In genomic region chr11:71117311-71117710, GRCh38 we compare ENCODE assay signal across 18 cellular contexts.
DNase-seq lines count a peak whose midpoint lies in the region; ATAC-seq, FAIRE-seq and TF ChIP-seq lines count a peak whose summit lies in the region.
"Had no signal": no experiment of that assay in that cellular context is flagged by ENCODE, and none has a peak within 500 bp of the region (broad histone marks: within the 10 kb centered on the region; RNA-seq: fewer than 3 reads in every experiment).

No MANE protein-coding gene starts in this region.

- H3K27ac ChIP-seq in mammary epithelial cell (ENCODE audit: insufficient read depth, low read depth, low read length) = no peak overlapping the region
- no peak overlapping the region for H3K27ac ChIP-seq in breast epithelium
- no peak overlapping the region for H3K27ac ChIP-seq in kidney (ENCODE audit: low read depth in 2 of 2, low read length in 2 of 2)
- H3K27ac ChIP-seq: 22Rv1, GM23248, KMS-11 had no signal

- in situ Hi-C loops in mammary epithelial cell (cut with MboI; ENCODE audit: low sequenced_read_pairs in 2 of 2) = no loop called here

- intact Hi-C loops in mammary epithelial cell (cut with micrococcal nuclease) (no loop called here), breast epithelium (cut with DNase I; ENCODE audit: low total_unique reads) (no loop called here), kidney (cut with DNase I) (no loop called here)

- H3K4me2 ChIP-seq in mammary epithelial cell (ENCODE audit: insufficient read depth, low read depth, low read length) = no peak overlapping the region
- H3K4me2 ChIP-seq: KMS-11 had no signal

- TF ChIP-seq POLR2A in breast epithelium (IDR thresholded peaks at IDR 0.05) = no peak

- H3K4me1 ChIP-seq in mammary epithelial cell (ENCODE audit: insufficient read depth, low read length) (no peaks in the 10 kb centered on the region), breast epithelium (no peaks in the 10 kb centered on the region), kidney (ENCODE audit: control insufficient read depth in 1 of 2, insufficient read depth in 1 of 2, low read depth in 1 of 2, low read length in 2 of 2) (peaks cover 10 to 14% of the 10 kb centered on the region in 2 donors)

- no TSS peak for BruUV-seq in mammary epithelial cell (replicated peaks; lab: Mats Ljungman, UMichigan)

- H2AFZ ChIP-seq in mammary epithelial cell (ENCODE audit: low read depth, low read length) = no peak overlapping the region
- H2AFZ ChIP-seq: GM23248 had no signal

- no peak for ATAC-seq in GM21576 (IDR thresholded peaks at IDR 0.05; ENCODE audit: unreplicated experiment)
- no peak for ATAC-seq in HG03342 (IDR thresholded peaks at IDR 0.05; ENCODE audit: unreplicated experiment)
- ATAC-seq: HCT116 had no signal

- TF ChIP-seq CTCF in mammary epithelial cell (conservative IDR thresholded peaks at IDR 0.05 in 1 of 2, IDR thresholded peaks at IDR 0.05 in 1 of 2; ENCODE audit: extremely low read depth in 1 of 2, insufficient read depth in 1 of 2, low read depth in 1 of 2, low read length in 2 of 2) (no peak), breast epithelium (IDR thresholded peaks at IDR 0.05) (no peak), kidney (IDR thresholded peaks at IDR 0.05; ENCODE audit: borderline replicate concordance, extremely low read depth, insufficient read depth) (no peak)

- FAIRE-seq in kidney (lab: Jason Lieb, UNC) = no peak
- FAIRE-seq: D721Med had no signal

- H3K27me3 ChIP-seq in mammary epithelial cell (ENCODE audit: insufficient read depth, low read length) (no peaks in the 10 kb centered on the region), breast epithelium (no peaks in the 10 kb centered on the region)

- no peak overlapping the region for H3K4me3 ChIP-seq in mammary epithelial cell (replicated peaks in 1 of 3; ENCODE audit: insufficient read depth in 1 of 3, low read depth in 2 of 3, low read length in 3 of 3)
- H3K4me3 ChIP-seq in breast epithelium = no peak overlapping the region
- no peak overlapping the region for H3K4me3 ChIP-seq in kidney (ENCODE audit: low read length in 2 of 2)
- H3K4me3 ChIP-seq: GM23248 had no signal

- CTCF ChIA-PET in mammary epithelial cell (lab: Charles Lee; ENCODE audit: low non-redundant PET) = no interaction called here

- H3K9ac ChIP-seq in mammary epithelial cell (ENCODE audit: insufficient read depth, low read length) = no peak overlapping the region
- no peak overlapping the region for H3K9ac ChIP-seq in kidney (ENCODE audit: low read length in 2 of 2)
- H3K9ac ChIP-seq: GM23248, KMS-11 had no signal

- H3K9me3 ChIP-seq in mammary epithelial cell (replicated peaks; ENCODE audit: insufficient read depth, low read length) (no peaks in the 10 kb centered on the region), breast epithelium (no peaks in the 10 kb centered on the region), kidney (ENCODE audit: control insufficient read depth in 1 of 2, low read length in 2 of 2) (no peaks in the 10 kb centered on the region)

- H3K36me3 ChIP-seq in mammary epithelial cell (ENCODE audit: insufficient read depth, low read length) (no peaks in the 10 kb centered on the region), breast epithelium (no peaks in the 10 kb centered on the region), kidney (ENCODE audit: control insufficient read depth in 1 of 2, insufficient read depth in 2 of 2, low read length in 2 of 2) (peaks cover 3 to 5% of the 10 kb centered on the region in 2 donors)

- dilution Hi-C loops in mammary epithelial cell (cut with HindIII; ENCODE audit: low sequenced_read_pairs) = no loop called here

- no peaks in the 10 kb centered on the region for H3K79me2 ChIP-seq in mammary epithelial cell (ENCODE audit: insufficient read depth, low read length)

- no peaks in the 10 kb centered on the region for H4K20me1 ChIP-seq in mammary epithelial cell (ENCODE audit: insufficient read depth, low read length)

- WGBS in mammary epithelial cell (ENCODE audit: low coverage, missing lambda C conversion rate) = 93% methylated on average over 5 of the region's 5 CpGs

- DNase-seq in mammary epithelial cell = peak; percentile 57
- no peak for DNase-seq in breast epithelium (ENCODE audit: low spot score in 2 of 2)
- DNase-seq in T1000 (lab: John Stamatoyannopoulos, UW) = peak; percentile 21
- DNase-seq in kidney = peak; percentile 26
- DNase-seq in cerebellar cortex (ENCODE audit: low spot score) = no peak
- no peak for DNase-seq in NCI-H69 (lab: John Stamatoyannopoulos, UW)
- DNase-seq: DND-41, GM23248, NCI-H1105, NCI-H187, NCI-H446, NCI-H82 had no signal

Comparison
In these comparisons a context has a peak if more than half of its experiments do, and no peak if none do; other contexts are left out.
1. DNase-seq: peak in mammary epithelial cell (single experiment), T1000 (single experiment) and kidney (single experiment); none in breast epithelium (0 of 2), cerebellar cortex (single experiment) and NCI-H69 (single experiment).